ENCODE assay signal across 10 cellular contexts in genomic region chr9:134641989-134642384, GRCh38. TPM values are rescaled to one million over a fixed set of nuclear protein-coding genes. Genes with fewer than 3 reads are reported as not detected.
DNase-seq lines count a peak whose midpoint lies in the region; ATAC-seq and TF ChIP-seq lines count a peak whose summit lies in the region.
"Had no signal": no experiment of that assay in that cellular context is flagged by ENCODE, and none has a peak within 500 bp of the region (broad histone marks: within the 10 kb centered on the region; RNA-seq: fewer than 3 reads in every experiment).

No MANE protein-coding gene starts in this region.

- H3K27me3 Mint-ChIP-seq in T-helper 17 cell: peaks cover 19% of the 10 kb centered on the region

- H3K4me1 Mint-ChIP-seq in T-helper 17 cell: peaks cover 4% of the 10 kb centered on the region
- H3K4me1 Mint-ChIP-seq: IgD-negative memory B cell had no signal

- no peak overlapping the region for H3K4me3 Mint-ChIP-seq in T-helper 17 cell
- H3K4me3 Mint-ChIP-seq: IgD-negative memory B cell had no signal

- TF ChIP-seq EP300 in sigmoid colon (IDR thresholded peaks at IDR 0.05): no peak

- no peak for TF ChIP-seq POLR2A in sigmoid colon (IDR thresholded peaks at IDR 0.05)

- no peaks in the 10 kb centered on the region for H3K36me3 Mint-ChIP-seq in T-helper 17 cell (ENCODE audit: low read depth)
- H3K36me3 Mint-ChIP-seq: IgD-negative memory B cell had no signal

- H3K4me1 ChIP-seq in right cardiac atrium (ENCODE audit: control insufficient read depth, insufficient read depth, low read length) (peaks cover 5% of the 10 kb centered on the region), sigmoid colon (peaks cover 0 to 42% (median 37%) of the 10 kb centered on the region in 4 donors)

- DNase-seq in D341Med (ENCODE audit: low spot score) (peak; percentile 46), T-helper 17 cell (no peak), right cardiac atrium (peak in 2 of 3 donors; percentile 68 to 72), sigmoid colon (no peak), hepatic stellate cell (ENCODE audit: low spot score) (no peak), LoVo (ENCODE audit: low spot score) (no peak), DMS79 (lab: John Stamatoyannopoulos, UW) (no peak)

- no peak overlapping the region for H3K27ac Mint-ChIP-seq in T-helper 17 cell
- H3K27ac Mint-ChIP-seq: IgD-negative memory B cell had no signal

- no peak for TF ChIP-seq CTCF in sigmoid colon (IDR thresholded peaks at IDR 0.05)

- ATAC-seq in T-helper 17 cell: peak; percentile 30
- no peak for ATAC-seq in right cardiac atrium
- ATAC-seq in GM18519 (IDR thresholded peaks at IDR 0.05; ENCODE audit: low FRiP score, unreplicated experiment): no peak

- H3K27me3 ChIP-seq in right cardiac atrium (ENCODE audit: control insufficient read depth, insufficient read depth) (no peaks in the 10 kb centered on the region), sigmoid colon (no peaks in the 10 kb centered on the region)

- no peaks in the 10 kb centered on the region for H3K36me3 ChIP-seq in sigmoid colon

- WGBS in right cardiac atrium: 1% methylated on average over 59 of the region's 59 CpGs
- 2 to 5% methylated on average over 59 of the region's 59 CpGs for WGBS in sigmoid colon, 2 donors

- H3K4me3 ChIP-seq in right cardiac atrium (ENCODE audit: low read length) (peak overlapping the region; percentile 66), sigmoid colon (peak overlapping the region; percentile 66 to 90 (median 78))

- no peaks in the 10 kb centered on the region for H3K9me3 ChIP-seq in T-helper 17 cell (ENCODE audit: control insufficient read depth, low read length, poor library complexity, severe bottlenecking)
- no peaks in the 10 kb centered on the region for H3K9me3 ChIP-seq in right cardiac atrium (ENCODE audit: control insufficient read depth, low read length)
- no peaks in the 10 kb centered on the region for H3K9me3 ChIP-seq in sigmoid colon

- peak overlapping the region; percentile 49 for H3K27ac ChIP-seq in right cardiac atrium (ENCODE audit: low read length)
- peak overlapping the region; percentile 95 to 98 (median 97) for H3K27ac ChIP-seq in sigmoid colon
- H3K27ac ChIP-seq: epithelial cell of prostate had no signal

- intact Hi-C loops in right cardiac atrium (cut with DNase I): loop anchor here in 2 of 4 donors (10.0 kb wide), 1 partner anchor 187 kb away; no protein-coding TSS in a partner anchor
- intact Hi-C loops in sigmoid colon (cut with DNase I): loop anchor here (2.0 to 10.0 kb wide), 3 partner anchors 95 to 617 kb away; partner anchors contain the start of gene BRD3OS

RNA-seq across cellular contexts. Expression of gene COL5A1, which starts 0.4 kb away (rescaled TPM):
- 1 to 10 TPM; 3.3 to 4.2 TPM for total RNA-seq in T-helper 17 cell
- 10 to 100 TPM; 16.0 to 35.8 (median 26.1) TPM for total RNA-seq in right cardiac atrium
- 15.4 TPM for polyA plus RNA-seq in right cardiac atrium
- total RNA-seq in sigmoid colon: 100 to 1,000 TPM in 1 of 4 donors, 10 to 100 TPM in 3; 24.2 to 168 (median 59.4) TPM
- 10 to 100 TPM in 1 of 3 donors, 1 to 10 TPM in 2; 4.2 to 13.2 (median 4.4) TPM for polyA plus RNA-seq in sigmoid colon
- polyA plus RNA-seq: IgD-negative memory B cell had no signal

Comparison
In these comparisons a context has a peak if more than half of its experiments do, and no peak if none do; other contexts are left out.
1. DNase-seq: peak in D341Med (single experiment) and right cardiac atrium (2 of 3); none in T-helper 17 cell (0 of 3), sigmoid colon (single experiment), hepatic stellate cell (single experiment), LoVo (single experiment) and DMS79 (single experiment).